In the genomic region with DNA sequence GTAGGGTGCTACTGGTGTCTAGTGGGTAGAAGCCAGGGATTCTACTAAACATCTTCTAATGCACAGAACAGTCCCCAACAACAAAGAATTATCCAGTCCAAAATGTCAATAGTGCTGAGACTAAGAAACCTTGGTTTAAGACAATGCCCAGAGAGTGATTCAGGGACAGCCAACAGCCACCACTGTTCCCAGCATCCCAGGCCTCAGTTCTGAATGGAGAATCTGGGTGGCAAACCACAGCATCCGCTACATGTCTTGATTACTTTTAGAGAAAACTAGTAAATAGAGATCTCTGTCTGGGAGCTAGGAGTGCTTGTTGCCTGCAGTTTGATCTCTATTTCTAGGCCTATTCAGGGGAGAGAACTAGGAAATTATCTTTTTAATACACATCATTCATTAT, we compare ENCODE assay signal across 1 cellular context.
TF ChIP-seq lines count a peak whose summit lies in the region.

No MANE protein-coding gene starts in this region.

TF ChIP-seq in IMR-90, 13 proteins besides CTCF, POLR2A, EP300 and RAD21:
- TF ChIP-seq CHD1 (IDR thresholded peaks at IDR 0.05; ENCODE audit: low read depth, low read length) = no peak
- TF ChIP-seq SMC3 (IDR thresholded peaks at IDR 0.05; ENCODE audit: low read depth, low read length) = no peak
- no peak for TF ChIP-seq ELK1 (IDR thresholded peaks at IDR 0.05; ENCODE audit: borderline replicate concordance, low read depth, low read length)
- TF ChIP-seq MAZ (IDR thresholded peaks at IDR 0.05; ENCODE audit: borderline replicate concordance, low read depth, low read length) = no peak
- no peak for TF ChIP-seq FOS (IDR thresholded peaks at IDR 0.05; ENCODE audit: low read depth, low read length)
- TF ChIP-seq MAFK (IDR thresholded peaks at IDR 0.05; ENCODE audit: low read depth, low read length) = no peak
- no peak for TF ChIP-seq MXI1 (IDR thresholded peaks at IDR 0.05; ENCODE audit: borderline replicate concordance, low read depth, low read length)
- no peak for TF ChIP-seq RFX5 (IDR thresholded peaks at IDR 0.05; ENCODE audit: low read depth, low read length)
- no peak for TF ChIP-seq RCOR1 (IDR thresholded peaks at IDR 0.05; ENCODE audit: insufficient replicate concordance, low read length)
- TF ChIP-seq CEBPB (IDR thresholded peaks at IDR 0.05; ENCODE audit: low read depth, low read length) = no peak
- no peak for TF ChIP-seq NFE2L2 (IDR thresholded peaks at IDR 0.05; ENCODE audit: low read depth, low read length)
- TF ChIP-seq, protein P1, sequence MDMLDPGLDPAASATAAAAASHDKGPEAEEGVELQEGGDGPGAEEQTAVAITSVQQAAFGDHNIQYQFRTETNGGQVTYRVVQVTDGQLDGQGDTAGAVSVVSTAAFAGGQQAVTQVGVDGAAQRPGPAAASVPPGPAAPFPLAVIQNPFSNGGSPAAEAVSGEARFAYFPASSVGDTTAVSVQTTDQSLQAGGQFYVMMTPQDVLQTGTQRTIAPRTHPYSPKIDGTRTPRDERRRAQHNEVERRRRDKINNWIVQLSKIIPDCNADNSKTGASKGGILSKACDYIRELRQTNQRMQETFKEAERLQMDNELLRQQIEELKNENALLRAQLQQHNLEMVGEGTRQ (IDR thresholded peaks at IDR 0.05; ENCODE audit: low read depth, low read length) = no peak
- no peak for TF ChIP-seq BHLHE40 (IDR thresholded peaks at IDR 0.05; ENCODE audit: low read depth, low read length)
